ENCODE assay signal across 8 cellular contexts in the genomic region with DNA sequence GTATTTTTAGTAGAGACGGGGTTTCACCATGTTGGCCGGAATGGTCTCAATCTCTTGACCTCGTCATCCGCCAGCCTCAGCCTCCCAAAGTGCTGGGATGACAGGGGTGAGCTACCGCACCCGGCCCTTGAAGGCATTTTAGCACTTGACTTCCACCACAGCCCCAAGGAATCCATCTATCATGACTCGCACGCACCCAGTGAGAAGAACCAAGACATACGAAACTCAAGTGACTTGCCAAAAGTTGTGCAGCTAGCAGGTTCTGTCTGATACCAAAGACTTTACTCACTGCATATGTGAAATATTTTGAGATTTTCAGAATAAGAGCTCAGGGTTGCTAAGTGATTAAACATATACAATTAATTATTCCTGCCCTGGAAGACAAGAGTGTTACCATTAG. TPM values are rescaled to one million over a fixed set of nuclear protein-coding genes. Genes with fewer than 3 reads are reported as not detected.
DNase-seq lines count a peak whose midpoint lies in the region; ATAC-seq and TF ChIP-seq lines count a peak whose summit lies in the region.

No MANE protein-coding gene starts in this region.

- H3K4me1 ChIP-seq in heart right ventricle (peaks cover 10 to 100% (median 87%) of the 10 kb centered on the region in 9 donors), right atrium auricular region (peaks cover 0 to 79% of the 10 kb centered on the region in 2 donors), upper lobe of left lung (peaks cover 62 to 82% (median 74%) of the 10 kb centered on the region in 4 donors)

- H3K9me3 Mint-ChIP-seq in activated CD4-positive, alpha-beta memory T cell treated with anti-CD3 and anti-CD28 coated beads for 36 hours, result peaks cover 7% of the 10 kb centered on the region

- TF ChIP-seq CTCF in heart right ventricle (IDR thresholded peaks at IDR 0.05) (no peak), right atrium auricular region (IDR thresholded peaks at IDR 0.05) (no peak), upper lobe of left lung (IDR thresholded peaks at IDR 0.05) (no peak)

- H3K27ac Mint-ChIP-seq in activated CD4-positive, alpha-beta memory T cell treated with anti-CD3 and anti-CD28 coated beads for 36 hours, result peak overlapping the region; percentile 52

- 74% methylated on average over 9 of the region's 9 CpGs for WGBS in heart right ventricle, 2 donors
- WGBS in upper lobe of left lung, 2 donors, result 62 to 74% methylated on average over 9 of the region's 9 CpGs

- no peak overlapping the region for H3K4me3 Mint-ChIP-seq in activated CD4-positive, alpha-beta memory T cell treated with anti-CD3 and anti-CD28 coated beads for 36 hours

- H3K36me3 Mint-ChIP-seq in activated CD4-positive, alpha-beta memory T cell treated with anti-CD3 and anti-CD28 coated beads for 36 hours, result peaks cover 5% of the 10 kb centered on the region

- peak overlapping the region in 9 of 10 donors; percentile 40 to 93 (median 64) for H3K27ac ChIP-seq in heart right ventricle
- H3K27ac ChIP-seq in right atrium auricular region, result peak overlapping the region in 1 of 2 donors; percentile 3
- peak overlapping the region; percentile 76 to 90 (median 84) for H3K27ac ChIP-seq in upper lobe of left lung

- DNase-seq in heart right ventricle (no peak), right atrium auricular region (ENCODE audit: low spot score) (no peak), hepatic stellate cell (ENCODE audit: low spot score) (peak; percentile 84), upper lobe of left lung (no peak), NCI-H187 treated with DMSO at 0.1 percent for 48 hours (lab: John Stamatoyannopoulos, UW) (no peak)
- peak; percentile 54 for DNase-seq in activated CD4-positive, alpha-beta memory T cell treated with anti-CD3 and anti-CD28 coated beads for 36 hours

- POLR2A ChIA-PET in activated CD4-positive, alpha-beta memory T cell treated with anti-CD3 and anti-CD28 coated beads for 36 hours (lab: Charles Lee), result interaction anchor here (1.4 to 1.5 kb wide), 2 partner anchors 21 to 424 kb away, joined by 4 read pairs; no protein-coding TSS in a partner anchor

- ATAC-seq in heart right ventricle, result no peak
- no peak for ATAC-seq in upper lobe of left lung (ENCODE audit: low FRiP score in 2 of 2)
- ATAC-seq in GM18909 (IDR thresholded peaks at IDR 0.05; ENCODE audit: poor library complexity, unreplicated experiment), result no peak
- ATAC-seq in GM18858 (IDR thresholded peaks at IDR 0.05; ENCODE audit: unreplicated experiment), result no peak

- peaks cover 0 to 6% (median 0%) of the 10 kb centered on the region in 9 donors for H3K36me3 ChIP-seq in heart right ventricle
- H3K36me3 ChIP-seq in right atrium auricular region, result no peaks in the 10 kb centered on the region
- H3K36me3 ChIP-seq in upper lobe of left lung, result no peaks in the 10 kb centered on the region

- H3K27me3 Mint-ChIP-seq in activated CD4-positive, alpha-beta memory T cell treated with anti-CD3 and anti-CD28 coated beads for 36 hours, result no peaks in the 10 kb centered on the region

- peak overlapping the region in 1 of 10 donors; percentile 2 for H3K4me3 ChIP-seq in heart right ventricle
- no peak overlapping the region for H3K4me3 ChIP-seq in right atrium auricular region
- no peak overlapping the region for H3K4me3 ChIP-seq in upper lobe of left lung

- no peak for TF ChIP-seq POLR2A in upper lobe of left lung (IDR thresholded peaks at IDR 0.05)

- no peak for TF ChIP-seq EP300 in upper lobe of left lung (IDR thresholded peaks at IDR 0.05)

- intact Hi-C loops in heart right ventricle (cut with DNase I), result no loop called here
- intact Hi-C loops in activated CD4-positive, alpha-beta memory T cell treated with anti-CD3 and anti-CD28 coated beads for 36 hours (cut with micrococcal nuclease), result loop anchor here (5.0 kb wide), 2 partner anchors 42 to 413 kb away; no protein-coding TSS in a partner anchor

- H3K9me3 ChIP-seq in heart right ventricle (no peaks in the 10 kb centered on the region), right atrium auricular region (no peaks in the 10 kb centered on the region), upper lobe of left lung (no peaks in the 10 kb centered on the region)

- H3K27me3 ChIP-seq in heart right ventricle (no peaks in the 10 kb centered on the region), right atrium auricular region (no peaks in the 10 kb centered on the region), upper lobe of left lung (no peaks in the 10 kb centered on the region)

- H3K4me1 Mint-ChIP-seq in activated CD4-positive, alpha-beta memory T cell treated with anti-CD3 and anti-CD28 coated beads for 36 hours (ENCODE audit: low read depth), result peaks cover 95% of the 10 kb centered on the region

- CTCF ChIA-PET in activated CD4-positive, alpha-beta memory T cell treated with anti-CD3 and anti-CD28 coated beads for 36 hours (lab: Charles Lee), result interaction anchor here (0.8 to 1.9 kb wide), 2 partner anchors 11 to 13 kb away, joined by 3 to 7 read pairs; no protein-coding TSS in a partner anchor

RNA-seq across cellular contexts. Expression of a gene that starts 21.0 kb away (rescaled TPM):
- total RNA-seq in heart right ventricle (10 to 100 TPM; 11.7 to 33.3 (median 17.2) TPM), right atrium auricular region (10 to 100 TPM; 12.3 to 25.2 TPM), upper lobe of left lung (10 to 100 TPM; 36.3 to 80.1 (median 54.4) TPM)
- 10 to 100 TPM; 11.4 to 12.1 TPM for polyA plus RNA-seq in heart right ventricle
- total RNA-seq in activated CD4-positive, alpha-beta memory T cell treated with anti-CD3 and anti-CD28 coated beads for 36 hours, result 10 to 100 TPM; 60.3 to 63.7 TPM

Comparison
In these comparisons a context has a peak if more than half of its experiments do, and no peak if none do; other contexts are left out.
1. DNase-seq: peak in activated CD4-positive, alpha-beta memory T cell treated with anti-CD3 and anti-CD28 coated beads for 36 hours (single experiment) and hepatic stellate cell (single experiment); none in heart right ventricle (0 of 2), right atrium auricular region (single experiment), upper lobe of left lung (0 of 2) and NCI-H187 treated with DMSO at 0.1 percent for 48 hours (single experiment).